ENCODE assay signal across 8 cellular contexts in genomic region chr5:69007726-69008368, GRCh38.
DNase-seq lines count a peak whose midpoint lies in the region; ATAC-seq and TF ChIP-seq lines count a peak whose summit lies in the region.

No MANE protein-coding gene starts in this region.

- no peaks in the 10 kb centered on the region for H3K4me1 Mint-ChIP-seq in activated CD4-positive, alpha-beta memory T cell treated with anti-CD3 and anti-CD28 coated beads for 36 hours (ENCODE audit: low read depth)

- no peaks in the 10 kb centered on the region for H3K9me3 Mint-ChIP-seq in activated CD4-positive, alpha-beta memory T cell treated with anti-CD3 and anti-CD28 coated beads for 36 hours

- H3K23ac ChIP-seq in mesendoderm (ENCODE audit: low read length): no peak overlapping the region

- H3K79me2 ChIP-seq in mesendoderm (ENCODE audit: control insufficient read depth, insufficient read depth, low read length): no peaks in the 10 kb centered on the region

- no peak overlapping the region for H3K4ac ChIP-seq in mesendoderm (ENCODE audit: low read depth, low read length)

- POLR2A ChIA-PET in AG04449 (lab: Yijun Ruan, JAX): no interaction called here
- POLR2A ChIA-PET in activated CD4-positive, alpha-beta memory T cell treated with anti-CD3 and anti-CD28 coated beads for 36 hours (lab: Charles Lee): no interaction called here

- no peak overlapping the region for H4K5ac ChIP-seq in mesendoderm (ENCODE audit: low read length)

- no peak overlapping the region for H2BK15ac ChIP-seq in mesendoderm (replicated peaks; ENCODE audit: low read depth)

- CTCF ChIA-PET in AG04449 (lab: Yijun Ruan, JAX): interaction anchor here (0.9 to 4.8 kb wide), 8 partner anchors 13 to 723 kb away, joined by 3 to 19 read pairs (median 4); no protein-coding TSS in a partner anchor
- CTCF ChIA-PET in activated CD4-positive, alpha-beta memory T cell treated with anti-CD3 and anti-CD28 coated beads for 36 hours (lab: Charles Lee): interaction anchor here (0.6 to 2.0 kb wide), 11 partner anchors 11 to 1762 kb away, joined by 3 to 7 read pairs (median 4); no protein-coding TSS in a partner anchor

- no peak overlapping the region for H2BK5ac ChIP-seq in mesendoderm (ENCODE audit: low read length)

- H3K4me2 ChIP-seq in mesendoderm (ENCODE audit: low read length): no peak overlapping the region

- no CpG with 5 or more reads among the region's 4 CpGs for WGBS in mesendoderm (ENCODE audit: extremely low coverage, insufficient coverage, low lambda C conversion rate)

- intact Hi-C loops in activated CD4-positive, alpha-beta memory T cell treated with anti-CD3 and anti-CD28 coated beads for 36 hours (cut with micrococcal nuclease): loop anchor here (1.0 to 5.0 kb wide), 3 partner anchors 121 to 1761 kb away; no protein-coding TSS in a partner anchor

- TF ChIP-seq CTCF in AG04449 (IDR thresholded peaks at IDR 0.05; ENCODE audit: insufficient read depth, low read length, missing control alignments): peak; percentile 78

- H2AK5ac ChIP-seq in mesendoderm (ENCODE audit: low read length): no peak overlapping the region

- no peak overlapping the region for H3K18ac ChIP-seq in mesendoderm (ENCODE audit: low read length)

- no peaks in the 10 kb centered on the region for H3K79me1 ChIP-seq in mesendoderm (ENCODE audit: low read length)

- no peak overlapping the region for H4K8ac ChIP-seq in mesendoderm (ENCODE audit: low read depth, low read length)

- H3K4me3 ChIP-seq in AG04449 (ENCODE audit: low read depth, low read length) (no peak overlapping the region), mesendoderm (ENCODE audit: low read length) (no peak overlapping the region)

- H3K9ac ChIP-seq in mesendoderm (ENCODE audit: low read length): no peak overlapping the region

- H3K27me3 ChIP-seq in mesendoderm (ENCODE audit: insufficient read depth, low read length, poor library complexity): no peaks in the 10 kb centered on the region

- no peak overlapping the region for H3K56ac ChIP-seq in mesendoderm (ENCODE audit: low read length)

- peaks cover 21% of the 10 kb centered on the region for H3K27me3 Mint-ChIP-seq in activated CD4-positive, alpha-beta memory T cell treated with anti-CD3 and anti-CD28 coated beads for 36 hours

- no peak for DNase-seq in AG04449 (ENCODE audit: low read depth, low spot score)
- peak; percentile 52 for DNase-seq in NCI-H460 (ENCODE audit: extremely low read depth, low read depth)
- DNase-seq in activated CD4-positive, alpha-beta memory T cell treated with anti-CD3 and anti-CD28 coated beads for 36 hours: peak; percentile 82
- peak; percentile 52 for DNase-seq in effector CD4-positive, alpha-beta T cell
- DNase-seq in mesendoderm: peak; percentile 84
- peak; percentile 18 to 48 for DNase-seq in stimulated activated CD8-positive, alpha-beta memory T cell treated with anti-CD3 and anti-CD28 coated beads, Interleukin-4, amount 100 ng/mL, for 1 hour (ENCODE audit: low read depth in 2 of 2, low spot score in 1 of 2)

- H3K4me1 ChIP-seq in mesendoderm (ENCODE audit: control insufficient read depth, low read depth, low read length): no peaks in the 10 kb centered on the region

- H3K36me3 ChIP-seq in mesendoderm (ENCODE audit: control insufficient read depth, insufficient read depth, low read length): no peaks in the 10 kb centered on the region

- no peak overlapping the region for H3K27ac ChIP-seq in mesendoderm (ENCODE audit: low read depth, low read length)

- no peak overlapping the region for H3K4me3 Mint-ChIP-seq in activated CD4-positive, alpha-beta memory T cell treated with anti-CD3 and anti-CD28 coated beads for 36 hours

- H2BK120ac ChIP-seq in mesendoderm (ENCODE audit: low read depth, low read length): no peak overlapping the region

- no peak overlapping the region for H3K27ac Mint-ChIP-seq in activated CD4-positive, alpha-beta memory T cell treated with anti-CD3 and anti-CD28 coated beads for 36 hours

- ATAC-seq in GM18502 (IDR thresholded peaks at IDR 0.05; ENCODE audit: poor library complexity, unreplicated experiment) (peak; percentile 79), HG03025 (IDR thresholded peaks at IDR 0.05; ENCODE audit: low FRiP score, unreplicated experiment) (peak; percentile 90)

- no peaks in the 10 kb centered on the region for H3K36me3 Mint-ChIP-seq in activated CD4-positive, alpha-beta memory T cell treated with anti-CD3 and anti-CD28 coated beads for 36 hours
